Comparison of ENCODE assay signal across 18 cellular contexts in the genomic region with DNA sequence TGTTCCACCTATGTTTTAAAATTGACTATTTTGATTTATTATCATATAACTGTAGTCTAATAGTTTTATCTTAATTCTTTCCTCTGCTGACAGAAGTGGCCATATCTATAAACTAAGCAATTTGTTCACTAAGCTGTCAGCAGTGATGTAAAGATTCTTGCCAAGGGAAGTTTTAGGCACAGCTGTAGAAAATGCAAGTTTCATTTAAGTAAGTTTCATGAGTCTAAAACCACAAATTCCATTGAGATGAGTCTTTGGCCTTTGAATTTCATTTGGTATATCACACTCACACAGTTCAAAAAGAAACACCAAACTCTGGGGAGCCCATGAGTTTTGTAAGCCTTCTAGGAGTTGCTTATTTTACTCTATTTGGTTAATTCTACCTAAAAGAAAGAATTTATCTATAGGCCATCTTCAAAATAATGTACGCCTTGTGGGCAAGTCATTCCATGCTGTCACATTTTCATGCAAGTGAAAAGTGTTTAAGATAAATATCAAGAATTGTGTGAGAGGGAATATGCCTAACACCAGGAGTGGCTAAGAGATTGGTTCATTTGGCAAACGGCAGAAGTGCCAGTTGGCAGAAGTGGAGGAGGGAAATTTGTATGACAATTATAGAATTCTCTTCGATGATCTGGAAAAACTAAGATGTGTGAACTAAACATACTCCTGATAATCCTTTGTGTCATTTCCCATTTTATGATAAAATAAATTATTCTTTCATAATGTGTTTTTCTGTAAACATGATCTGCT.
DNase-seq lines count a peak whose midpoint lies in the region; ATAC-seq, FAIRE-seq and TF ChIP-seq lines count a peak whose summit lies in the region.
"Had no signal": no experiment of that assay in that cellular context is flagged by ENCODE, and none has a peak within 500 bp of the region (broad histone marks: within the 10 kb centered on the region; RNA-seq: fewer than 3 reads in every experiment).

No MANE protein-coding gene starts in this region.

- no peak overlapping the region for H3K9ac ChIP-seq in neuronal stem cell (ENCODE audit: low read depth, low read length, poor library complexity)

- no peak overlapping the region for H3K4me3 Mint-ChIP-seq in natural killer cell treated with Interleukin-12 subunit alpha and Interleukin-12 subunit beta and Interleukin-15 and Interleukin-18, amount 100 ng/mL, for 72 hours
- H3K4me3 Mint-ChIP-seq: activated T-cell treated with anti-CD3 and anti-CD28 coated beads, Interleukin-2, amount 50 U/mL, for 72 hours; stimulated activated naive CD8-positive, alpha-beta T cell treated with anti-CD3 and anti-CD28 coated beads, Interleukin-15, amount 100 ng/mL, for 72 hours had no signal

- no peak overlapping the region for H2BK5ac ChIP-seq in neuronal stem cell (ENCODE audit: low read length)

- no peak overlapping the region for H3K23ac ChIP-seq in neuronal stem cell (ENCODE audit: low read depth, low read length, poor library complexity)

- H3K18ac ChIP-seq in neuronal stem cell (ENCODE audit: low read length) = no peak overlapping the region

- no peaks in the 10 kb centered on the region for H3K27me3 Mint-ChIP-seq in natural killer cell treated with Interleukin-12 subunit alpha and Interleukin-12 subunit beta and Interleukin-15 and Interleukin-18, amount 100 ng/mL, for 72 hours
- H3K27me3 Mint-ChIP-seq: stimulated activated naive CD8-positive, alpha-beta T cell treated with anti-CD3 and anti-CD28 coated beads, Interleukin-15, amount 100 ng/mL, for 72 hours had no signal

- no peak overlapping the region for H3K27ac ChIP-seq in neuronal stem cell (replicated peaks; ENCODE audit: low read length)
- no peak overlapping the region for H3K27ac ChIP-seq in esophagus muscularis mucosa (replicated peaks in 1 of 4)
- H3K27ac ChIP-seq: cardiac muscle cell, gastroesophageal sphincter, lower lobe of right lung had no signal

- no peak for ATAC-seq in natural killer cell treated with Interleukin-12 subunit alpha and Interleukin-12 subunit beta and Interleukin-15 and Interleukin-18, amount 100 ng/mL, for 72 hours
- ATAC-seq in GM19324 (IDR thresholded peaks at IDR 0.05; ENCODE audit: low FRiP score, unreplicated experiment) = no peak
- ATAC-seq: activated T-cell treated with anti-CD3 and anti-CD28 coated beads, Interleukin-2, amount 50 U/mL, for 72 hours; gastroesophageal sphincter; lower lobe of right lung; stimulated activated naive CD8-positive, alpha-beta T cell treated with anti-CD3 and anti-CD28 coated beads, Interleukin-15, amount 100 ng/mL, for 72 hours had no signal

- H3K9me3 ChIP-seq in neuronal stem cell (replicated peaks in 1 of 2; ENCODE audit: control insufficient read depth in 2 of 2, insufficient read depth in 1 of 2, low read depth in 1 of 2, low read length in 2 of 2) (no peaks in the 10 kb centered on the region), esophagus muscularis mucosa (no peaks in the 10 kb centered on the region)
- H3K9me3 ChIP-seq: lower lobe of right lung had no signal

- no peak for TF ChIP-seq EP300 in esophagus muscularis mucosa (IDR thresholded peaks at IDR 0.05)

- H2BK12ac ChIP-seq in neuronal stem cell (ENCODE audit: low read length) = no peak overlapping the region

- TF ChIP-seq POLR2A in esophagus muscularis mucosa (IDR thresholded peaks at IDR 0.05; ENCODE audit: low read depth) = no peak

- H3K27ac Mint-ChIP-seq in natural killer cell treated with Interleukin-12 subunit alpha and Interleukin-12 subunit beta and Interleukin-15 and Interleukin-18, amount 100 ng/mL, for 72 hours = no peak overlapping the region
- H3K27ac Mint-ChIP-seq: activated T-cell treated with anti-CD3 and anti-CD28 coated beads, Interleukin-2, amount 50 U/mL, for 72 hours; stimulated activated naive CD8-positive, alpha-beta T cell treated with anti-CD3 and anti-CD28 coated beads, Interleukin-15, amount 100 ng/mL, for 72 hours had no signal

- no peak overlapping the region for H4K8ac ChIP-seq in neuronal stem cell (ENCODE audit: low read depth, low read length)

- no peak overlapping the region for H4K91ac ChIP-seq in neuronal stem cell (ENCODE audit: low read depth, low read length, poor library complexity)

- H3K4ac ChIP-seq in neuronal stem cell (ENCODE audit: low read length) = no peak overlapping the region

- no peak overlapping the region for H3K4me2 ChIP-seq in neuronal stem cell (ENCODE audit: insufficient read depth, low read length, poor library complexity, severe bottlenecking)

- no peaks in the 10 kb centered on the region for H3K27me3 ChIP-seq in neuronal stem cell (ENCODE audit: control insufficient read depth in 3 of 3, insufficient read depth in 3 of 3, low read depth in 1 of 3, low read length in 3 of 3)
- no peaks in the 10 kb centered on the region for H3K27me3 ChIP-seq in esophagus muscularis mucosa
- H3K27me3 ChIP-seq: cardiac muscle cell, gastroesophageal sphincter had no signal

- intact Hi-C loops in esophagus muscularis mucosa (cut with DNase I) = no loop called here

- no peak overlapping the region for H2BK15ac ChIP-seq in neuronal stem cell (ENCODE audit: low read length)

- H3K9me3 Mint-ChIP-seq in natural killer cell treated with Interleukin-12 subunit alpha and Interleukin-12 subunit beta and Interleukin-15 and Interleukin-18, amount 100 ng/mL, for 72 hours = peaks cover 13% of the 10 kb centered on the region

- WGBS in neuronal stem cell (ENCODE audit: extremely low coverage in 2 of 2, insufficient read length in 2 of 2, insufficient replicate concordance in 1 of 2), 2 donors = no CpG with 5 or more reads among the region's 3 CpGs
- WGBS in esophagus muscularis mucosa = 80% methylated on average over 3 of the region's 3 CpGs

- no peaks in the 10 kb centered on the region for H3K79me1 ChIP-seq in neuronal stem cell (ENCODE audit: low read depth, low read length)

- no peak overlapping the region for H3K14ac ChIP-seq in neuronal stem cell (ENCODE audit: low read length)

- no peaks in the 10 kb centered on the region for H3K4me1 ChIP-seq in neuronal stem cell (ENCODE audit: control insufficient read depth in 2 of 2, insufficient read depth in 1 of 2, low read depth in 1 of 2, low read length in 2 of 2)
- H3K4me1 ChIP-seq in esophagus muscularis mucosa = no peaks in the 10 kb centered on the region
- H3K4me1 ChIP-seq: gastroesophageal sphincter, lower lobe of right lung had no signal

- H2AK5ac ChIP-seq in neuronal stem cell (ENCODE audit: low read depth, low read length) = no peak overlapping the region

- no peak for TF ChIP-seq CTCF in esophagus muscularis mucosa (IDR thresholded peaks at IDR 0.05)

- H3K4me1 Mint-ChIP-seq in natural killer cell treated with Interleukin-12 subunit alpha and Interleukin-12 subunit beta and Interleukin-15 and Interleukin-18, amount 100 ng/mL, for 72 hours (ENCODE audit: low read depth in 2 of 2) = no peaks in the 10 kb centered on the region
- H3K4me1 Mint-ChIP-seq: stimulated activated naive CD8-positive, alpha-beta T cell treated with anti-CD3 and anti-CD28 coated beads, Interleukin-15, amount 100 ng/mL, for 72 hours had no signal

- H2AFZ ChIP-seq in neuronal stem cell (ENCODE audit: low read length) = peak overlapping the region; percentile 6

- H2BK120ac ChIP-seq in neuronal stem cell (ENCODE audit: low read depth, low read length) = no peak overlapping the region

- FAIRE-seq in RCC 7860 (lab: Jason Lieb, UNC) = peak; percentile 94

- H3K4me3 ChIP-seq in neuronal stem cell (ENCODE audit: low read length in 2 of 2) (no peak overlapping the region), esophagus muscularis mucosa (no peak overlapping the region)
- H3K4me3 ChIP-seq: cardiac muscle cell, gastroesophageal sphincter, lower lobe of right lung had no signal

- DNase-seq in EH (ENCODE audit: low read depth) (peak; percentile 94), RCC 7860 (ENCODE audit: low spot score) (peak; percentile 75), dedifferentiated amniotic fluid mesenchymal stem cell (ENCODE audit: extremely low spot score) (peak; percentile 94), neuronal stem cell (ENCODE audit: low spot score) (no peak), NCI-H1694 (lab: John Stamatoyannopoulos, UW) (no peak), esophagus muscularis mucosa (ENCODE audit: extremely low spot score) (no peak)
- DNase-seq in natural killer cell treated with Interleukin-12 subunit alpha and Interleukin-12 subunit beta and Interleukin-15 and Interleukin-18, amount 100 ng/mL, for 72 hours (ENCODE audit: low spot score) = no peak
- DNase-seq: activated CD4-positive, CD25-positive, alpha-beta regulatory T cell treated with anti-CD3 and anti-CD28 coated beads, Interleukin-2, amount 50 U/mL, for 72 hours; activated T-cell treated with anti-CD3 and anti-CD28 coated beads, Interleukin-2, amount 50 U/mL, for 72 hours; lower lobe of right lung; NCI-H1092; NCI-H774; posterior cingulate gyrus; stimulated activated CD4-positive, alpha-beta T cell treated with anti-CD3 and anti-CD28 coated beads, Interleukin-4, amount 100 ng/mL, for 4 hours; stimulated activated naive CD8-positive, alpha-beta T cell treated with anti-CD3 and anti-CD28 coated beads, Interleukin-15, amount 100 ng/mL, for 72 hours had no signal

- H3K36me3 ChIP-seq in neuronal stem cell (replicated peaks in 1 of 2; ENCODE audit: control insufficient read depth in 2 of 2, insufficient read depth in 2 of 2, low read length in 2 of 2) (no peaks in the 10 kb centered on the region), esophagus muscularis mucosa (no peaks in the 10 kb centered on the region)
- H3K36me3 ChIP-seq: cardiac muscle cell, gastroesophageal sphincter, lower lobe of right lung had no signal

- H3K36me3 Mint-ChIP-seq in natural killer cell treated with Interleukin-12 subunit alpha and Interleukin-12 subunit beta and Interleukin-15 and Interleukin-18, amount 100 ng/mL, for 72 hours = no peaks in the 10 kb centered on the region

Comparison
In these comparisons a context has a peak if more than half of its experiments do, and no peak if none do; other contexts are left out.
1. DNase-seq: peak in EH (single experiment), RCC 7860 (single experiment) and dedifferentiated amniotic fluid mesenchymal stem cell (single experiment); none in neuronal stem cell (single experiment), NCI-H1694 (single experiment), esophagus muscularis mucosa (single experiment) and natural killer cell treated with Interleukin-12 subunit alpha and Interleukin-12 subunit beta and Interleukin-15 and Interleukin-18, amount 100 ng/mL, for 72 hours (single experiment).